Comparison of ENCODE assay signal across 16 cellular contexts in genomic region chr17:15896834-15897233, GRCh38. TPM values are rescaled to one million over a fixed set of nuclear protein-coding genes. Genes with fewer than 3 reads are reported as not detected.
DNase-seq lines count a peak whose midpoint lies in the region; ATAC-seq and TF ChIP-seq lines count a peak whose summit lies in the region.
"Had no signal": no experiment of that assay in that cellular context is flagged by ENCODE, and none has a peak within 500 bp of the region (broad histone marks: within the 10 kb centered on the region; RNA-seq: fewer than 3 reads in every experiment).

No MANE protein-coding gene starts in this region.

- no peak overlapping the region for H3K27ac ChIP-seq in CD4-positive, CD25-positive, alpha-beta regulatory T cell (ENCODE audit: insufficient read depth, low read length, poor library complexity, severe bottlenecking)
- no peak overlapping the region for H3K27ac ChIP-seq in sigmoid colon
- H3K27ac ChIP-seq: 22Rv1 had no signal

- CTCF ChIA-PET in T-cell (lab: Charles Lee), result no interaction called here

- intact Hi-C loops in sigmoid colon (cut with DNase I), result no loop called here

- ATAC-seq in CD4-positive, CD25-positive, alpha-beta regulatory T cell (ENCODE audit: low read depth in 2 of 2), result no peak
- ATAC-seq in T-cell (replicated peaks in 1 of 4) (no peak), left lobe of liver (no peak)

- DNase-seq in T-helper 2 cell treated with Interferon-gamma antibody and Interleukin-4, amounts not matched to agents 5 μg/mL and 100 μg/mL, for 36 hours (ENCODE audit: low spot score), result no peak
- no peak for DNase-seq in T-helper 2 cell
- no peak for DNase-seq in CD4-positive, CD25-positive, alpha-beta regulatory T cell
- DNase-seq in T-cell, result no peak
- peak; percentile 2 for DNase-seq in left lobe of liver (ENCODE audit: low spot score)
- no peak for DNase-seq in stimulated activated naive CD4-positive, alpha-beta T cell (lab: John Stamatoyannopoulos, UW)
- DNase-seq in RPMI8226, result no peak
- no peak for DNase-seq in sigmoid colon
- DNase-seq: COR-L47, HFFc6, KBM-7, NCI-H146, NCI-H2081, NCI-H510A treated with DMSO at 0.1 percent for 48 hours, NCI-H82 had no signal

- no peaks in the 10 kb centered on the region for H3K9me3 ChIP-seq in CD4-positive, CD25-positive, alpha-beta regulatory T cell (ENCODE audit: control insufficient read depth in 2 of 2, low read length in 2 of 2)
- H3K9me3 ChIP-seq in sigmoid colon, result no peaks in the 10 kb centered on the region

- TF ChIP-seq EP300 in sigmoid colon (IDR thresholded peaks at IDR 0.05), result no peak

- peaks cover 19% of the 10 kb centered on the region for H3K4me1 Mint-ChIP-seq in T-helper 2 cell treated with Interferon-gamma antibody and Interleukin-4, amounts not matched to agents 5 μg/mL and 100 μg/mL, for 36 hours (ENCODE audit: low read depth)
- peaks cover 0 to 12% (median 10%) of the 10 kb centered on the region in 4 donors for H3K4me1 Mint-ChIP-seq in CD4-positive, CD25-positive, alpha-beta regulatory T cell
- peaks cover 16 to 27% (median 22%) of the 10 kb centered on the region in 3 donors for H3K4me1 Mint-ChIP-seq in T-cell

- H3K36me3 Mint-ChIP-seq in T-helper 2 cell treated with Interferon-gamma antibody and Interleukin-4, amounts not matched to agents 5 μg/mL and 100 μg/mL, for 36 hours (ENCODE audit: low read depth), result peaks cover 1% of the 10 kb centered on the region
- peaks cover 4% of the 10 kb centered on the region for H3K36me3 Mint-ChIP-seq in CD4-positive, CD25-positive, alpha-beta regulatory T cell
- H3K36me3 Mint-ChIP-seq in T-cell, result no peaks in the 10 kb centered on the region

- no peak overlapping the region for H3K27ac Mint-ChIP-seq in T-helper 2 cell treated with Interferon-gamma antibody and Interleukin-4, amounts not matched to agents 5 μg/mL and 100 μg/mL, for 36 hours
- H3K27ac Mint-ChIP-seq in CD4-positive, CD25-positive, alpha-beta regulatory T cell, result peak overlapping the region; percentile 2 to 88 (median 24)
- peak overlapping the region; percentile 92 to 93 for H3K27ac Mint-ChIP-seq in T-cell
- H3K27ac Mint-ChIP-seq: HFFc6 had no signal

- TF ChIP-seq POLR2A in sigmoid colon (IDR thresholded peaks at IDR 0.05), result no peak

- peaks cover 12% of the 10 kb centered on the region for H3K27me3 Mint-ChIP-seq in T-helper 2 cell treated with Interferon-gamma antibody and Interleukin-4, amounts not matched to agents 5 μg/mL and 100 μg/mL, for 36 hours (ENCODE audit: low read depth)
- peaks cover 21% of the 10 kb centered on the region for H3K27me3 Mint-ChIP-seq in CD4-positive, CD25-positive, alpha-beta regulatory T cell
- peaks cover 0 to 1% of the 10 kb centered on the region in 2 donors for H3K27me3 Mint-ChIP-seq in T-cell

- no peaks in the 10 kb centered on the region for H3K4me1 ChIP-seq in CD4-positive, CD25-positive, alpha-beta regulatory T cell (ENCODE audit: control insufficient read depth, insufficient read depth, low read length, poor library complexity, severe bottlenecking)
- peaks cover 0 to 14% (median 10%) of the 10 kb centered on the region in 4 donors for H3K4me1 ChIP-seq in sigmoid colon

- 97% methylated on average over 3 of the region's 3 CpGs for WGBS in sigmoid colon, 2 donors

- peaks cover 8% of the 10 kb centered on the region for H3K9me3 Mint-ChIP-seq in T-helper 2 cell treated with Interferon-gamma antibody and Interleukin-4, amounts not matched to agents 5 μg/mL and 100 μg/mL, for 36 hours
- no peaks in the 10 kb centered on the region for H3K9me3 Mint-ChIP-seq in CD4-positive, CD25-positive, alpha-beta regulatory T cell
- H3K9me3 Mint-ChIP-seq in T-cell, result no peaks in the 10 kb centered on the region

- no peak overlapping the region for H3K4me3 ChIP-seq in CD4-positive, CD25-positive, alpha-beta regulatory T cell (ENCODE audit: low read depth, low read length)
- H3K4me3 ChIP-seq in sigmoid colon, result no peak overlapping the region

- no peaks in the 10 kb centered on the region for H3K27me3 ChIP-seq in CD4-positive, CD25-positive, alpha-beta regulatory T cell (ENCODE audit: control insufficient read depth, insufficient read depth, low read length)
- H3K27me3 ChIP-seq in sigmoid colon, result no peaks in the 10 kb centered on the region

- H3K4me3 Mint-ChIP-seq in T-helper 2 cell treated with Interferon-gamma antibody and Interleukin-4, amounts not matched to agents 5 μg/mL and 100 μg/mL, for 36 hours, result peak overlapping the region; percentile 61
- peak overlapping the region in 1 of 4 donors; percentile 81 for H3K4me3 Mint-ChIP-seq in CD4-positive, CD25-positive, alpha-beta regulatory T cell
- peak overlapping the region; percentile 18 to 77 (median 73) for H3K4me3 Mint-ChIP-seq in T-cell

- H3K36me3 ChIP-seq in CD4-positive, CD25-positive, alpha-beta regulatory T cell (ENCODE audit: control insufficient read depth, insufficient read depth, low read length), result no peaks in the 10 kb centered on the region
- no peaks in the 10 kb centered on the region for H3K36me3 ChIP-seq in sigmoid colon

- no peak for TF ChIP-seq CTCF in sigmoid colon (IDR thresholded peaks at IDR 0.05)

- POLR2A ChIA-PET in T-cell (lab: Charles Lee), result no interaction called here

RNA-seq across cellular contexts. Expression of gene ADORA2B, which starts 48.1 kb away (rescaled TPM):
- not detected for total RNA-seq in CD4-positive, CD25-positive, alpha-beta regulatory T cell
- under 1 TPM in 3 of 4 donors, not detected in 1; 0.18 to 0.99 (median 0.39) TPM for polyA plus RNA-seq in CD4-positive, CD25-positive, alpha-beta regulatory T cell
- total RNA-seq in T-cell, result under 1 TPM in 1 of 5 donors, not detected in 4; 0.20 TPM
- 0.35 TPM for total RNA-seq in left lobe of liver
- total RNA-seq in sigmoid colon, result 1 to 10 TPM; 2.2 to 5.4 (median 3.9) TPM
- polyA plus RNA-seq in sigmoid colon, result 10 to 100 TPM in 2 of 3 donors, 1 to 10 TPM in 1; 9.9 to 21.4 (median 12.0) TPM
